11 cellular contexts compared by ENCODE assay signal in the genomic region with DNA sequence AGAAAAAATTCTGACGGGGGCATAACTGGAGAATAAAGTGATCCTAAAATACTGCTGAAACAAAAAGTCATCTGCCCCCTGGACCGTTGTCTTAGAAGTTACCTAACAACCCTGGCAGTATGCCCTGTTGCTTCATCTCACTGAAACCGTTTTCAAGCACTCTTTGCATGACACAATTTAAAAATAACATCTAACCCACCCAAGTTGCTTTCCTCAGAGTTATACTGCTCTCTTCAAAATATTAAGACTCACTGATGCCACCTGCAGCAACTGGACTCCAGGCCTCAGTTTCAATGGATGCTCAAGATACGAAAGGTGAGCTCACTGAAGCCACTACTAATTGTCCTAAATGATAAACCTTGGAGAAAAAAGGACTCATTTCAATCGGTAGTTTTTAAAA. TPM values are rescaled to one million over a fixed set of nuclear protein-coding genes. Genes with fewer than 3 reads are reported as not detected.
A peak's percentile ranks its signal among the peaks of the same experiment; 100 is the strongest.
DNase-seq lines count a peak whose midpoint lies in the region; ATAC-seq and TF ChIP-seq lines count a peak whose summit lies in the region.
"Had no signal": no experiment of that assay in that cellular context is flagged by ENCODE, and none has a peak within 500 bp of the region (broad histone marks: within the 10 kb centered on the region; RNA-seq: fewer than 3 reads in every experiment).

No MANE protein-coding gene starts in this region.

- H3K27ac ChIP-seq in esophagus squamous epithelium: no peak overlapping the region

- peak; percentile 76 for DNase-seq in astrocyte of the spinal cord (ENCODE audit: low read depth, low spot score)
- peak; percentile 76 for DNase-seq in smooth muscle cell of the brain vasculature (ENCODE audit: low read depth, low spot score)
- no peak for DNase-seq in esophagus squamous epithelium (lab: John Stamatoyannopoulos, UW)
- no peak for DNase-seq in activated CD4-positive, alpha-beta T cell treated with anti-CD3 and anti-CD28 coated beads for 36 hours
- no peak for DNase-seq in GM13976 (ENCODE audit: low spot score)
- DNase-seq in DMS79 treated with DMSO at 0.1 percent for 48 hours (lab: John Stamatoyannopoulos, UW): no peak
- DNase-seq: immature natural killer cell; NCI-H82; stimulated activated CD4-positive, alpha-beta T cell treated with anti-CD3 and anti-CD28 coated beads, Interleukin-1b, Interleukin-23, amount 100 ng/mL, for 48 hours had no signal

- no peaks in the 10 kb centered on the region for H3K9me3 Mint-ChIP-seq in activated CD4-positive, alpha-beta T cell treated with anti-CD3 and anti-CD28 coated beads for 36 hours (ENCODE audit: low read depth)

- 41 to 52% methylated on average over 5 of the region's 5 CpGs for WGBS in esophagus squamous epithelium, 2 donors

- TF ChIP-seq CTCF in astrocyte of the spinal cord (IDR thresholded peaks at IDR 0.05; ENCODE audit: low read depth, low read length): peak; percentile 5
- TF ChIP-seq CTCF in esophagus squamous epithelium (IDR thresholded peaks at IDR 0.05): no peak
- no peak for TF ChIP-seq CTCF in GM13976 (IDR thresholded peaks at IDR 0.05; ENCODE audit: borderline replicate concordance, control extremely low read depth, extremely low read depth, insufficient read depth, missing control alignments)

- in situ Hi-C loops in astrocyte of the spinal cord (cut with HindIII; ENCODE audit: low sequenced_read_pairs): no loop called here
- in situ Hi-C loops in GM13976 (cut with MboI; ENCODE audit: low sequenced_read_pairs, unreplicated experiment): no loop called here

- H3K4me1 Mint-ChIP-seq in activated CD4-positive, alpha-beta T cell treated with anti-CD3 and anti-CD28 coated beads for 36 hours: peaks cover 45% of the 10 kb centered on the region

- no peak for TF ChIP-seq POLR2A in esophagus squamous epithelium (IDR thresholded peaks at IDR 0.05)

- H3K4me3 Mint-ChIP-seq in activated CD4-positive, alpha-beta T cell treated with anti-CD3 and anti-CD28 coated beads for 36 hours: no peak overlapping the region
- H3K4me3 Mint-ChIP-seq: immature natural killer cell had no signal

- H3K4me3 ChIP-seq in astrocyte of the spinal cord (ENCODE audit: low read depth, low read length) (no peak overlapping the region), esophagus squamous epithelium (no peak overlapping the region)

- POLR2A ChIA-PET in activated CD4-positive, alpha-beta T cell treated with anti-CD3 and anti-CD28 coated beads for 36 hours (lab: Charles Lee): no interaction called here

- no peaks in the 10 kb centered on the region for H3K27me3 ChIP-seq in esophagus squamous epithelium

- peaks cover 0 to 28% (median 10%) of the 10 kb centered on the region in 3 donors for H3K4me1 ChIP-seq in esophagus squamous epithelium

- H3K9me3 ChIP-seq in esophagus squamous epithelium: no peaks in the 10 kb centered on the region

- H3K36me3 Mint-ChIP-seq in activated CD4-positive, alpha-beta T cell treated with anti-CD3 and anti-CD28 coated beads for 36 hours (ENCODE audit: low read depth): peaks cover 42% of the 10 kb centered on the region

- no peaks in the 10 kb centered on the region for H3K36me3 ChIP-seq in esophagus squamous epithelium

- CTCF ChIA-PET in activated CD4-positive, alpha-beta T cell treated with anti-CD3 and anti-CD28 coated beads for 36 hours (lab: Charles Lee): no interaction called here

- no peaks in the 10 kb centered on the region for H3K27me3 Mint-ChIP-seq in activated CD4-positive, alpha-beta T cell treated with anti-CD3 and anti-CD28 coated beads for 36 hours

- no peak overlapping the region for H3K27ac Mint-ChIP-seq in activated CD4-positive, alpha-beta T cell treated with anti-CD3 and anti-CD28 coated beads for 36 hours

- intact Hi-C loops in esophagus squamous epithelium (cut with DNase I): no loop called here
- intact Hi-C loops in activated CD4-positive, alpha-beta T cell treated with anti-CD3 and anti-CD28 coated beads for 36 hours (cut with DNase I, micrococcal nuclease): no loop called here

- ATAC-seq in GM19328 (IDR thresholded peaks at IDR 0.05; ENCODE audit: unreplicated experiment) (peak; percentile 73), HG03280 (IDR thresholded peaks at IDR 0.05; ENCODE audit: unreplicated experiment) (peak; percentile 81)
- ATAC-seq in activated CD4-positive, alpha-beta T cell treated with anti-CD3 and anti-CD28 coated beads for 36 hours: no peak

RNA-seq across cellular contexts. Expression of a gene that starts 57.4 kb away (rescaled TPM):
- 10 to 100 TPM; 15.6 to 59.2 (median 32.4) TPM for total RNA-seq in esophagus squamous epithelium
- total RNA-seq in activated CD4-positive, alpha-beta T cell treated with anti-CD3 and anti-CD28 coated beads for 36 hours: 100 to 1,000 TPM; 118 to 135 TPM

Comparison
In these comparisons a context has a peak if more than half of its experiments do, and no peak if none do; other contexts are left out.
1. DNase-seq: peak in astrocyte of the spinal cord (single experiment) and smooth muscle cell of the brain vasculature (single experiment); none in esophagus squamous epithelium (single experiment), activated CD4-positive, alpha-beta T cell treated with anti-CD3 and anti-CD28 coated beads for 36 hours (single experiment), GM13976 (single experiment) and DMS79 treated with DMSO at 0.1 percent for 48 hours (single experiment).